9 cellular contexts compared by ENCODE assay signal in genomic region chr4:109332926-109333464, GRCh38. TPM values are rescaled to one million over a fixed set of nuclear protein-coding genes. Genes with fewer than 3 reads are reported as not detected.
DNase-seq lines count a peak whose midpoint lies in the region; ATAC-seq, FAIRE-seq and TF ChIP-seq lines count a peak whose summit lies in the region.
"Had no signal": no experiment of that assay in that cellular context is flagged by ENCODE, and none has a peak within 500 bp of the region (broad histone marks: within the 10 kb centered on the region; RNA-seq: fewer than 3 reads in every experiment).

No MANE protein-coding gene starts in this region.

- H3K27me3 ChIP-seq in HepG2 (ENCODE audit: control insufficient read depth in 1 of 2, insufficient read depth in 2 of 2, low read length in 2 of 2) = peaks cover 0 to 3% of the 10 kb centered on the region in 2 experiments; a peak in 2 of 5 replicates

- intact Hi-C loops in HepG2 (cut with micrococcal nuclease; ENCODE audit: unreplicated experiment) = no loop called here

- no peak overlapping the region for H3K9ac ChIP-seq in HepG2 (ENCODE audit: insufficient read depth, low read depth, low read length)

- DNase-seq in CD1c-positive myeloid dendritic cell (ENCODE audit: extremely low spot score) (peak; percentile 20), GM13977 (ENCODE audit: low spot score) (no peak), UCSD-AML1 (lab: John Stamatoyannopoulos, UW; ENCODE audit: unreplicated experiment) (peak; percentile 19), HepG2 (ENCODE audit: low spot score) (no peak), H54 (ENCODE audit: insufficient read length, low spot score) (no peak), foreskin melanocyte (no peak)
- DNase-seq in activated effector memory CD4-positive, alpha-beta T cell treated with anti-CD3 and anti-CD28 coated beads, Interleukin-2, amount 50 U/mL, for 16 hours = no peak
- DNase-seq: NCI-H2029 had no signal

- H4K20me1 ChIP-seq in HepG2 (ENCODE audit: insufficient read depth, low read length) = no peaks in the 10 kb centered on the region

- no TSS peak for BruUV-seq in HepG2 (replicated peaks; lab: Mats Ljungman, UMichigan)

- peak; percentile 50 for TF ChIP-seq CTCF in GM13977 (IDR thresholded peaks at IDR 0.05; ENCODE audit: extremely low read depth, insufficient read depth, missing control alignments)
- TF ChIP-seq CTCF in HepG2 (CRISPR knock-in tag; IDR thresholded peaks at IDR 0.05) = peak; percentile 44

- 0% methylated on average over 2 of the region's 2 CpGs for WGBS in HepG2 (ENCODE audit: low lambda C conversion rate)

- TF ChIP-seq POLR2A in HepG2 (IDR thresholded peaks at IDR 0.05; ENCODE audit: insufficient read depth in 1 of 2, low read depth in 2 of 2, low read length in 2 of 2) (no peak), H54 (IDR thresholded peaks at IDR 0.05; ENCODE audit: low read depth, low read length) (no peak)

- POLR2A ChIA-PET in HepG2 (lab: Yijun Ruan, JAX) = no interaction called here

- in situ Hi-C loops in GM13977 (cut with MboI; ENCODE audit: low pct_unique_long_range_greater_than_20kb, low sequenced_read_pairs, unreplicated experiment) = no loop called here
- in situ Hi-C loops in HepG2 (cut with HindIII; ENCODE audit: extremely low pct_ligation_motif_present, low pct_unique_long_range_greater_than_20kb) = no loop called here

- H3K4me1 ChIP-seq in HepG2 (ENCODE audit: insufficient read depth, low read length) = no peaks in the 10 kb centered on the region

- no peak overlapping the region for H3K27ac ChIP-seq in HepG2 (ENCODE audit: extremely low read length, insufficient read depth, low read length)

- no peaks in the 10 kb centered on the region for H3K36me3 ChIP-seq in HepG2 (replicated peaks in 1 of 2; ENCODE audit: control insufficient read depth in 1 of 2, insufficient read depth in 2 of 2, low read length in 2 of 2)

- no peaks in the 10 kb centered on the region for H3K79me2 ChIP-seq in HepG2 (ENCODE audit: insufficient read depth, low read length)

- TF ChIP-seq EP300 in HepG2 (IDR thresholded peaks at IDR 0.05; ENCODE audit: low read depth in 2 of 2, low read length in 2 of 2) (no peak), HepG2 (CRISPR knock-in tag; IDR thresholded peaks at IDR 0.05; ENCODE audit: borderline replicate concordance) (no peak)

- peak; percentile 66 for ATAC-seq in HepG2
- ATAC-seq in GM21619 (IDR thresholded peaks at IDR 0.05; ENCODE audit: unreplicated experiment) = no peak

- no peak overlapping the region for H3K4me2 ChIP-seq in HepG2 (ENCODE audit: low read depth, low read length)

- no peak for TF ChIP-seq RAD21 in HepG2 (CRISPR knock-in tag; IDR thresholded peaks at IDR 0.05)

- CTCF ChIA-PET in HepG2 (lab: Yijun Ruan, JAX; ENCODE audit: low intra/inter-chr PET ratio, low total read pairs) = no interaction called here

- H2AFZ ChIP-seq in HepG2 (ENCODE audit: low read length) = no peak overlapping the region

- H3K9me3 ChIP-seq in HepG2 (ENCODE audit: low read length) = no peaks in the 10 kb centered on the region

- no peak overlapping the region for H3K4me3 ChIP-seq in HepG2 (replicated peaks in 1 of 3; ENCODE audit: insufficient read depth in 1 of 3, low read depth in 2 of 3, low read length in 3 of 3)

- FAIRE-seq in HepG2 (lab: Jason Lieb, UNC) (no peak), H54 (lab: Jason Lieb, UNC) (no peak)

TF ChIP-seq in HepG2, 621 proteins besides CTCF, POLR2A, EP300 and RAD21:
- no peak for TF ChIP-seq PAX8 (CRISPR knock-in tag; IDR thresholded peaks at IDR 0.05; ENCODE audit: borderline replicate concordance)
- TF ChIP-seq CENPBD1 (CRISPR knock-in tag; IDR thresholded peaks at IDR 0.05; ENCODE audit: borderline replicate concordance, low read depth) = no peak
- no peak for TF ChIP-seq MTA3 (CRISPR knock-in tag; IDR thresholded peaks at IDR 0.05)
- no peak for TF ChIP-seq SAFB2 (CRISPR knock-in tag; IDR thresholded peaks at IDR 0.05; ENCODE audit: borderline replicate concordance, low read depth)
- TF ChIP-seq, protein P1, sequence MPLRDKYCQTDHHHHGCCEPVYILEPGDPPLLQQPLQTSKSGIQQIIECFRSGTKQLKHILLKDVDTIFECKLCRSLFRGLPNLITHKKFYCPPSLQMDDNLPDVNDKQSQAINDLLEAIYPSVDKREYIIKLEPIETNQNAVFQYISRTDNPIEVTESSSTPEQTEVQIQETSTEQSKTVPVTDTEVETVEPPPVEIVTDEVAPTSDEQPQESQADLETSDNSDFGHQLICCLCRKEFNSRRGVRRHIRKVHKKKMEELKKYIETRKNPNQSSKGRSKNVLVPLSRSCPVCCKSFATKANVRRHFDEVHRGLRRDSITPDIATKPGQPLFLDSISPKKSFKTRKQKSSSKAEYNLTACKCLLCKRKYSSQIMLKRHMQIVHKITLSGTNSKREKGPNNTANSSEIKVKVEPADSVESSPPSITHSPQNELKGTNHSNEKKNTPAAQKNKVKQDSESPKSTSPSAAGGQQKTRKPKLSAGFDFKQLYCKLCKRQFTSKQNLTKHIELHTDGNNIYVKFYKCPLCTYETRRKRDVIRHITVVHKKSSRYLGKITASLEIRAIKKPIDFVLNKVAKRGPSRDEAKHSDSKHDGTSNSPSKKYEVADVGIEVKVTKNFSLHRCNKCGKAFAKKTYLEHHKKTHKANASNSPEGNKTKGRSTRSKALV (CRISPR knock-in tag; IDR thresholded peaks at IDR 0.05) = no peak
- peak; percentile 29; the same call in 1 of the 2 replicates for TF ChIP-seq STAG1 (CRISPR knock-in tag; IDR thresholded peaks at IDR 0.05)
- no peak for TF ChIP-seq ZNF558 (CRISPR knock-in tag; IDR thresholded peaks at IDR 0.05; ENCODE audit: borderline replicate concordance)
- TF ChIP-seq, protein P2, sequence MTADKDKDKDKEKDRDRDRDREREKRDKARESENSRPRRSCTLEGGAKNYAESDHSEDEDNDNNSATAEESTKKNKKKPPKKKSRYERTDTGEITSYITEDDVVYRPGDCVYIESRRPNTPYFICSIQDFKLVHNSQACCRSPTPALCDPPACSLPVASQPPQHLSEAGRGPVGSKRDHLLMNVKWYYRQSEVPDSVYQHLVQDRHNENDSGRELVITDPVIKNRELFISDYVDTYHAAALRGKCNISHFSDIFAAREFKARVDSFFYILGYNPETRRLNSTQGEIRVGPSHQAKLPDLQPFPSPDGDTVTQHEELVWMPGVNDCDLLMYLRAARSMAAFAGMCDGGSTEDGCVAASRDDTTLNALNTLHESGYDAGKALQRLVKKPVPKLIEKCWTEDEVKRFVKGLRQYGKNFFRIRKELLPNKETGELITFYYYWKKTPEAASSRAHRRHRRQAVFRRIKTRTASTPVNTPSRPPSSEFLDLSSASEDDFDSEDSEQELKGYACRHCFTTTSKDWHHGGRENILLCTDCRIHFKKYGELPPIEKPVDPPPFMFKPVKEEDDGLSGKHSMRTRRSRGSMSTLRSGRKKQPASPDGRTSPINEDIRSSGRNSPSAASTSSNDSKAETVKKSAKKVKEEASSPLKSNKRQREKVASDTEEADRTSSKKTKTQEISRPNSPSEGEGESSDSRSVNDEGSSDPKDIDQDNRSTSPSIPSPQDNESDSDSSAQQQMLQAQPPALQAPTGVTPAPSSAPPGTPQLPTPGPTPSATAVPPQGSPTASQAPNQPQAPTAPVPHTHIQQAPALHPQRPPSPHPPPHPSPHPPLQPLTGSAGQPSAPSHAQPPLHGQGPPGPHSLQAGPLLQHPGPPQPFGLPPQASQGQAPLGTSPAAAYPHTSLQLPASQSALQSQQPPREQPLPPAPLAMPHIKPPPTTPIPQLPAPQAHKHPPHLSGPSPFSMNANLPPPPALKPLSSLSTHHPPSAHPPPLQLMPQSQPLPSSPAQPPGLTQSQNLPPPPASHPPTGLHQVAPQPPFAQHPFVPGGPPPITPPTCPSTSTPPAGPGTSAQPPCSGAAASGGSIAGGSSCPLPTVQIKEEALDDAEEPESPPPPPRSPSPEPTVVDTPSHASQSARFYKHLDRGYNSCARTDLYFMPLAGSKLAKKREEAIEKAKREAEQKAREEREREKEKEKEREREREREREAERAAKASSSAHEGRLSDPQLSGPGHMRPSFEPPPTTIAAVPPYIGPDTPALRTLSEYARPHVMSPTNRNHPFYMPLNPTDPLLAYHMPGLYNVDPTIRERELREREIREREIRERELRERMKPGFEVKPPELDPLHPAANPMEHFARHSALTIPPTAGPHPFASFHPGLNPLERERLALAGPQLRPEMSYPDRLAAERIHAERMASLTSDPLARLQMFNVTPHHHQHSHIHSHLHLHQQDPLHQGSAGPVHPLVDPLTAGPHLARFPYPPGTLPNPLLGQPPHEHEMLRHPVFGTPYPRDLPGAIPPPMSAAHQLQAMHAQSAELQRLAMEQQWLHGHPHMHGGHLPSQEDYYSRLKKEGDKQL (CRISPR knock-in tag; IDR thresholded peaks at IDR 0.05; ENCODE audit: low read depth) = no peak

RNA-seq across cellular contexts. Expression of gene COL25A1, which starts 30.5 kb away (rescaled TPM):
- total RNA-seq in HepG2 (2016; rRNA removed; fragmentation: Illumina TruSeq; extraction: Trizol) = not detected in 2 replicates
- total RNA-seq in HepG2 (2016; cell fraction: cytosol; rRNA removed; fragmentation: Illumina TruSeq; extraction: Trizol; ENCODE audit: low read depth) = not detected in 2 replicates
- total RNA-seq in HepG2 (2016; cell fraction: insoluble cytoplasmic fraction; rRNA removed; fragmentation: Illumina TruSeq; extraction: Trizol) = not detected in 2 replicates
- total RNA-seq in HepG2 (2016; cell fraction: membrane; rRNA removed; fragmentation: Illumina TruSeq; extraction: Trizol) = not detected in 2 replicates
- total RNA-seq in HepG2 (2016; cell fraction: nucleus; rRNA removed; fragmentation: Illumina TruSeq; extraction: Trizol) = not detected in 2 replicates
- not detected in 2 replicates for polyA plus RNA-seq in HepG2 (2011; rRNA removed)
- not detected in 2 replicates for polyA plus RNA-seq in HepG2 (2011; cell fraction: cytosol; rRNA removed)
- polyA plus RNA-seq in HepG2 (2011; cell fraction: nucleus; rRNA removed) = 0.02 and 0.05 TPM in 2 replicates
- 0.03 TPM in 1 of 2 replicates, not detected in the other for polyA plus RNA-seq in HepG2 (2012)
- not detected in 2 replicates for polyA plus RNA-seq in HepG2 (2016; cell fraction: cytosol; fragmentation: Illumina TruSeq; extraction: Trizol; ENCODE audit: low read depth)
- polyA plus RNA-seq in HepG2 (2016; cell fraction: insoluble cytoplasmic fraction; fragmentation: Illumina TruSeq; extraction: Trizol; ENCODE audit: low read depth) = not detected in 2 replicates
- not detected in 2 replicates for polyA plus RNA-seq in HepG2 (2016; cell fraction: membrane; fragmentation: Illumina TruSeq; extraction: Trizol; ENCODE audit: low read depth)
- polyA plus RNA-seq in HepG2 (2016; cell fraction: nucleus; fragmentation: Illumina TruSeq; extraction: Trizol; ENCODE audit: insufficient read depth, low read depth) = not detected in 2 replicates
- polyA minus RNA-seq in HepG2 (2011; rRNA and poly(A)+ RNA removed; ENCODE audit: low replicate concordance) = 23.4 TPM in 1 of 2 replicates, not detected in the other
- polyA minus RNA-seq in HepG2 (2011; cell fraction: cytosol; rRNA and poly(A)+ RNA removed) = not detected in 2 replicates
- 0.13 TPM in 1 of 2 replicates, not detected in the other for polyA minus RNA-seq in HepG2 (2011; cell fraction: nucleus; rRNA and poly(A)+ RNA removed)

Comparison
In these comparisons a context has a peak if more than half of its experiments do, and no peak if none do; other contexts are left out.
1. DNase-seq: peak in CD1c-positive myeloid dendritic cell (single experiment) and UCSD-AML1 (single experiment); none in GM13977 (single experiment), HepG2 (single experiment), H54 (single experiment), activated effector memory CD4-positive, alpha-beta T cell treated with anti-CD3 and anti-CD28 coated beads, Interleukin-2, amount 50 U/mL, for 16 hours (single experiment) and foreskin melanocyte (single experiment).